ENCODE assay signal across 1 cellular context in genomic region chr12:70165450-70165849, GRCh38.
TF ChIP-seq lines count a peak whose summit lies in the region.

No MANE protein-coding gene starts in this region.

TF ChIP-seq in K562, 482 proteins besides CTCF, POLR2A, EP300 and RAD21 (continued from another document and continues in another):
- TF ChIP-seq CHD7 (IDR thresholded peaks at IDR 0.05; ENCODE audit: low read depth, low read length) (no peak), SREBF2 (CRISPR knock-in tag; IDR thresholded peaks at IDR 0.05) (no peak), SRSF7 (optimal IDR thresholded peaks at IDR 0.05; ENCODE audit: low read depth, low read length) (no peak), RCOR1 (IDR thresholded peaks at IDR 0.05; ENCODE audit: borderline replicate concordance in 1 of 2, low read depth in 2 of 2, low read length in 2 of 2) (peak in 1 of 2 experiments; percentile 45; a peak in 1 of 4 replicates), ARID1B (IDR thresholded peaks at IDR 0.05) (peak; percentile 83), CC2D1A (IDR thresholded peaks at IDR 0.05) (peak; percentile 59; the same call in 1 of the 2 replicates), GTF2E2 (tag; IDR thresholded peaks at IDR 0.05) (no peak), AFF1 (IDR thresholded peaks at IDR 0.05; ENCODE audit: low read depth in 1 of 2, partially characterized antibody in 2 of 2) (no peak), PRPF4 (IDR thresholded peaks at IDR 0.05; ENCODE audit: insufficient read depth, low read depth, low read length, poor library complexity, severe bottlenecking) (no peak), ZBTB5 (IDR thresholded peaks at IDR 0.05) (no peak), CBFA2T2 (conservative IDR thresholded peaks at IDR 0.05) (peak; percentile 80), KDM1A (IDR thresholded peaks at IDR 0.05) (peak in 1 of 2 experiments; percentile 53; a peak in 2 of 4 replicates), ZHX1 (conservative IDR thresholded peaks at IDR 0.05; ENCODE audit: low read length) (no peak), NFIC (IDR thresholded peaks at IDR 0.05) (peak; percentile 46; the same call in 1 of the 2 replicates), MED1 (CRISPR knock-in tag; IDR thresholded peaks at IDR 0.05; ENCODE audit: borderline replicate concordance) (no peak), ETV5 (CRISPR knock-in tag; IDR thresholded peaks at IDR 0.05; ENCODE audit: low read depth) (no peak), ZNF263 (CRISPR knock-in tag; IDR thresholded peaks at IDR 0.05; ENCODE audit: borderline replicate concordance) (no peak), CXXC5 (CRISPR knock-in tag; IDR thresholded peaks at IDR 0.05) (peak; percentile 28; the same call in 1 of the 2 replicates), ESRRB (CRISPR knock-in tag; IDR thresholded peaks at IDR 0.05; ENCODE audit: borderline replicate concordance) (no peak), RNF2 (IDR thresholded peaks at IDR 0.05) (no peak), ZNF717 (CRISPR knock-in tag; IDR thresholded peaks at IDR 0.05) (no peak)
- TF ChIP-seq, protein P1, sequence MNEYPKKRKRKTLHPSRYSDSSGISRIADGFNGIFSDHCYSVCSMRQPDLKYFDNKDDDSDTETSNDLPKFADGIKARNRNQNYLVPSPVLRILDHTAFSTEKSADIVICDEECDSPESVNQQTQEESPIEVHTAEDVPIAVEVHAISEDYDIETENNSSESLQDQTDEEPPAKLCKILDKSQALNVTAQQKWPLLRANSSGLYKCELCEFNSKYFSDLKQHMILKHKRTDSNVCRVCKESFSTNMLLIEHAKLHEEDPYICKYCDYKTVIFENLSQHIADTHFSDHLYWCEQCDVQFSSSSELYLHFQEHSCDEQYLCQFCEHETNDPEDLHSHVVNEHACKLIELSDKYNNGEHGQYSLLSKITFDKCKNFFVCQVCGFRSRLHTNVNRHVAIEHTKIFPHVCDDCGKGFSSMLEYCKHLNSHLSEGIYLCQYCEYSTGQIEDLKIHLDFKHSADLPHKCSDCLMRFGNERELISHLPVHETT (CRISPR knock-in tag; conservative IDR thresholded peaks at IDR 0.05 in 1 of 2, IDR thresholded peaks at IDR 0.05 in 1 of 2) = no peak
- TF ChIP-seq, protein P2, sequence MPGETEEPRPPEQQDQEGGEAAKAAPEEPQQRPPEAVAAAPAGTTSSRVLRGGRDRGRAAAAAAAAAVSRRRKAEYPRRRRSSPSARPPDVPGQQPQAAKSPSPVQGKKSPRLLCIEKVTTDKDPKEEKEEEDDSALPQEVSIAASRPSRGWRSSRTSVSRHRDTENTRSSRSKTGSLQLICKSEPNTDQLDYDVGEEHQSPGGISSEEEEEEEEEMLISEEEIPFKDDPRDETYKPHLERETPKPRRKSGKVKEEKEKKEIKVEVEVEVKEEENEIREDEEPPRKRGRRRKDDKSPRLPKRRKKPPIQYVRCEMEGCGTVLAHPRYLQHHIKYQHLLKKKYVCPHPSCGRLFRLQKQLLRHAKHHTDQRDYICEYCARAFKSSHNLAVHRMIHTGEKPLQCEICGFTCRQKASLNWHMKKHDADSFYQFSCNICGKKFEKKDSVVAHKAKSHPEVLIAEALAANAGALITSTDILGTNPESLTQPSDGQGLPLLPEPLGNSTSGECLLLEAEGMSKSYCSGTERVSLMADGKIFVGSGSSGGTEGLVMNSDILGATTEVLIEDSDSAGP (CRISPR knock-in tag; IDR thresholded peaks at IDR 0.05) = no peak
